In the genomic region with DNA sequence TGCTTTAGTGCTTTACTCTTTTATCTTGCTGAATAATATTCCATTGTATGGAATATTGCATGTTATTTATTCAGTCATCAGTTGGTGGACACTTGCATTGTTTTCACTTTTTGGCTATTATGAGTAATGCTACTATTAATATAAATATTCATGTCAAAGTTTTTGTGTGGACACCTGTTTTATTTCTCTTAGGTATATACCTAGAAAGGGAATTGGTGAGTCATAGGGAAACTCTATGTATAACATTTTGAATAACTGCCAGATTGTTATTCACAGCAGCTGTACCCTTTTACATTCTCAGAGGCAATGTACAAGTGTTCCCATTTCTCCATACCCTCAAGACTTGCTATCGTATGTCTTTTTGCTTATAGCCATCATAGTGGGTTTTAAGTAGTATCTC, we compare ENCODE assay signal across 26 cellular contexts.
DNase-seq lines count a peak whose midpoint lies in the region; ATAC-seq and TF ChIP-seq lines count a peak whose summit lies in the region.
"Had no signal": no experiment of that assay in that cellular context is flagged by ENCODE, and none has a peak within 500 bp of the region (broad histone marks: within the 10 kb centered on the region; RNA-seq: fewer than 3 reads in every experiment).

No MANE protein-coding gene starts in this region.

- H3K4me1 ChIP-seq in breast epithelium: no peaks in the 10 kb centered on the region
- no peaks in the 10 kb centered on the region for H3K4me1 ChIP-seq in IMR-90 (ENCODE audit: control insufficient read depth, insufficient read depth, low read length)
- H3K4me1 ChIP-seq: esophagus muscularis mucosa, gastrocnemius medialis, HAP-1, SJSA1, tibial nerve had no signal

- no peak overlapping the region for H4K91ac ChIP-seq in IMR-90 (ENCODE audit: insufficient read depth, low read depth, low read length)

- no peak overlapping the region for H2AK5ac ChIP-seq in IMR-90 (ENCODE audit: low read depth, low read length)

- H3K27ac ChIP-seq in breast epithelium (no peak overlapping the region), IMR-90 (ENCODE audit: insufficient read depth, low read length) (no peak overlapping the region), coronary artery (no peak overlapping the region)
- H3K27ac ChIP-seq: esophagus muscularis mucosa, gastrocnemius medialis, SJSA1, tibial nerve had no signal

- H3K4me2 ChIP-seq in IMR-90 (ENCODE audit: low read depth, low read length): no peak overlapping the region
- H3K4me2 ChIP-seq: smooth muscle cell had no signal

- WGBS in IMR-90 (ENCODE audit: extremely low coverage in 2 of 2, insufficient read length in 1 of 2), 2 experiments: no CpG with 5 or more reads among the region's 1 CpG

- H3K4me3 ChIP-seq in breast epithelium (no peak overlapping the region), IMR-90 (ENCODE audit: insufficient read depth, low read depth, low read length) (no peak overlapping the region), coronary artery (no peak overlapping the region)
- H3K4me3 ChIP-seq: esophagus muscularis mucosa, gastrocnemius medialis, HAP-1, SJSA1, smooth muscle cell, tibial nerve had no signal

- no peak for TF ChIP-seq RAD21 in IMR-90 (IDR thresholded peaks at IDR 0.05; ENCODE audit: low read length)

- TF ChIP-seq CTCF in MCF 10A (IDR thresholded peaks at IDR 0.05; ENCODE audit: unreplicated experiment) (no peak), breast epithelium (IDR thresholded peaks at IDR 0.05) (no peak), IMR-90 (conservative IDR thresholded peaks at IDR 0.05; ENCODE audit: low read depth, low read length) (no peak), coronary artery (IDR thresholded peaks at IDR 0.05) (no peak), endothelial cell (IDR thresholded peaks at IDR 0.05; ENCODE audit: unreplicated experiment) (no peak)

- H3K9ac ChIP-seq in IMR-90 (ENCODE audit: low read depth, low read length): no peak overlapping the region

- H3K9me3 ChIP-seq in breast epithelium (no peaks in the 10 kb centered on the region), IMR-90 (ENCODE audit: control insufficient read depth, insufficient read depth, low read length) (no peaks in the 10 kb centered on the region)
- H3K9me3 ChIP-seq: esophagus muscularis mucosa, gastrocnemius medialis, HAP-1, SJSA1, tibial nerve had no signal

- no peak overlapping the region for H3K18ac ChIP-seq in IMR-90 (ENCODE audit: low read depth, low read length)

- no peaks in the 10 kb centered on the region for H3K27me3 ChIP-seq in breast epithelium
- H3K27me3 ChIP-seq in IMR-90 (ENCODE audit: control insufficient read depth, insufficient read depth, low read length): no peaks in the 10 kb centered on the region
- H3K27me3 ChIP-seq: esophagus muscularis mucosa, gastrocnemius medialis, SJSA1, tibial nerve had no signal

- no peaks in the 10 kb centered on the region for H3K9me3 Mint-ChIP-seq in MCF 10A (ENCODE audit: unreplicated experiment)
- no peaks in the 10 kb centered on the region for H3K9me3 Mint-ChIP-seq in endothelial cell (ENCODE audit: unreplicated experiment)
- no peaks in the 10 kb centered on the region for H3K9me3 Mint-ChIP-seq in T-helper 2 cell treated with Interferon-gamma antibody and Interleukin-4, amounts not matched to agents 5 μg/mL and 100 μg/mL, for 36 hours
- H3K9me3 Mint-ChIP-seq: activated CD4-positive, alpha-beta memory T cell treated with anti-CD3 and anti-CD28 coated beads for 36 hours; activated T-helper 17 cell treated with anti-CD3 and anti-CD28 coated beads, Interleukin-2, amount 50 U/mL, for 72 hours; CD4-positive, alpha-beta T cell; nephron had no signal

- no peak overlapping the region for H2AFZ ChIP-seq in IMR-90 (replicated peaks; ENCODE audit: low read length, poor library complexity)

- H3K4ac ChIP-seq in IMR-90 (ENCODE audit: low read depth, low read length): no peak overlapping the region

- no peak overlapping the region for H3K4me3 Mint-ChIP-seq in MCF 10A (ENCODE audit: unreplicated experiment)
- H3K4me3 Mint-ChIP-seq in endothelial cell (ENCODE audit: unreplicated experiment): no peak overlapping the region
- no peak overlapping the region for H3K4me3 Mint-ChIP-seq in T-helper 2 cell treated with Interferon-gamma antibody and Interleukin-4, amounts not matched to agents 5 μg/mL and 100 μg/mL, for 36 hours
- H3K4me3 Mint-ChIP-seq: activated CD4-positive, alpha-beta memory T cell treated with anti-CD3 and anti-CD28 coated beads for 36 hours; activated T-helper 17 cell treated with anti-CD3 and anti-CD28 coated beads, Interleukin-2, amount 50 U/mL, for 72 hours; CD4-positive, alpha-beta T cell; nephron had no signal

- H4K5ac ChIP-seq in IMR-90 (ENCODE audit: low read depth, low read length): no peak overlapping the region

- CTCF ChIA-PET in MCF 10A (lab: Yijun Ruan, JAX) (interaction anchor here (1.5 to 1.9 kb wide), 2 partner anchors 10 kb away, joined by 5 to 9 read pairs; no protein-coding TSS in a partner anchor), IMR-90 (lab: Yijun Ruan, JAX) (no interaction called here)

- DNase-seq in MCF 10A (ENCODE audit: unreplicated experiment): peak; percentile 28
- DNase-seq in breast epithelium (ENCODE audit: low spot score in 2 of 2): no peak
- DNase-seq in IMR-90: peak; percentile 18
- no peak for DNase-seq in coronary artery (ENCODE audit: low spot score)
- no peak for DNase-seq in amygdala (lab: John Stamatoyannopoulos, UW)
- DNase-seq in endothelial cell (ENCODE audit: low spot score): no peak
- DNase-seq in T-helper 2 cell treated with Interferon-gamma antibody and Interleukin-4, amounts not matched to agents 5 μg/mL and 100 μg/mL, for 36 hours (ENCODE audit: low spot score): no peak
- DNase-seq: activated CD4-positive, alpha-beta memory T cell treated with anti-CD3 and anti-CD28 coated beads for 36 hours; activated naive CD4-positive, alpha-beta T cell treated with anti-CD3 and anti-CD28 coated beads, Interleukin-2, amount 50 U/mL, for 16 hours; CD4-positive, alpha-beta T cell; gastrocnemius medialis; NCI-H1105 treated with DMSO at 0.1 percent for 48 hours; NCI-H2029 treated with DMSO at 0.1 percent for 48 hours; NCI-H226; NCI-H69; retina; stimulated activated CD4-positive, alpha-beta T cell treated with anti-CD3 and anti-CD28 coated beads, Interleukin-2, amount 100 ng/mL, for 24 hours had no signal

- H2BK5ac ChIP-seq in IMR-90 (ENCODE audit: low read depth, low read length, poor library complexity, severe bottlenecking): no peak overlapping the region

- peak; percentile 56 for ATAC-seq in HG02840 (IDR thresholded peaks at IDR 0.05; ENCODE audit: low FRiP score, unreplicated experiment)
- no peak for ATAC-seq in IMR-90 (ENCODE audit: low read depth)
- ATAC-seq: activated CD4-positive, CD25-positive, alpha-beta regulatory T cell treated with anti-CD3 and anti-CD28 coated beads, Interleukin-2, amount 50 U/mL, for 24 hours; activated T-helper 17 cell treated with anti-CD3 and anti-CD28 coated beads, Interleukin-2, amount 50 U/mL, for 72 hours; gastrocnemius medialis had no signal

- H2AK9ac ChIP-seq in IMR-90 (replicated peaks; ENCODE audit: low read depth, low read length, poor library complexity): no peak overlapping the region

- H4K20me1 ChIP-seq in IMR-90 (ENCODE audit: insufficient read depth, low read length): no peaks in the 10 kb centered on the region

- H2BK120ac ChIP-seq in IMR-90 (ENCODE audit: low read depth, low read length): no peak overlapping the region

- in situ Hi-C loops in IMR-90 (cut with MboI; ENCODE audit: low sequenced_read_pairs): no loop called here

- no peak overlapping the region for H3K23ac ChIP-seq in IMR-90 (ENCODE audit: low read depth, low read length)

- H3K14ac ChIP-seq in IMR-90 (replicated peaks; ENCODE audit: low read depth, low read length): no peak overlapping the region

- no peaks in the 10 kb centered on the region for H3K9me1 ChIP-seq in IMR-90 (ENCODE audit: insufficient read depth, low read length)

- H3K4me1 Mint-ChIP-seq in MCF 10A (ENCODE audit: insufficient read depth, unreplicated experiment) (no peaks in the 10 kb centered on the region), endothelial cell (ENCODE audit: unreplicated experiment) (no peaks in the 10 kb centered on the region)
- no peaks in the 10 kb centered on the region for H3K4me1 Mint-ChIP-seq in T-helper 2 cell treated with Interferon-gamma antibody and Interleukin-4, amounts not matched to agents 5 μg/mL and 100 μg/mL, for 36 hours (ENCODE audit: low read depth)
- H3K4me1 Mint-ChIP-seq: activated T-helper 17 cell treated with anti-CD3 and anti-CD28 coated beads, Interleukin-2, amount 50 U/mL, for 72 hours had no signal

- H3K36me3 ChIP-seq in breast epithelium (no peaks in the 10 kb centered on the region), IMR-90 (ENCODE audit: control insufficient read depth, insufficient read depth, low read length) (no peaks in the 10 kb centered on the region)
- H3K36me3 ChIP-seq: esophagus muscularis mucosa, gastrocnemius medialis, HAP-1, SJSA1, tibial nerve had no signal

- TF ChIP-seq POLR2A in breast epithelium (IDR thresholded peaks at IDR 0.05): no peak
- TF ChIP-seq POLR2A in IMR-90 (IDR thresholded peaks at IDR 0.05; ENCODE audit: low read depth, low read length): no peak

- no peak overlapping the region for H2BK20ac ChIP-seq in IMR-90 (ENCODE audit: low read depth, low read length)

- no peaks in the 10 kb centered on the region for H3K36me3 Mint-ChIP-seq in MCF 10A (ENCODE audit: insufficient read depth, unreplicated experiment)
- H3K36me3 Mint-ChIP-seq in endothelial cell (ENCODE audit: low read depth, unreplicated experiment): no peaks in the 10 kb centered on the region
- no peaks in the 10 kb centered on the region for H3K36me3 Mint-ChIP-seq in T-helper 2 cell treated with Interferon-gamma antibody and Interleukin-4, amounts not matched to agents 5 μg/mL and 100 μg/mL, for 36 hours (ENCODE audit: low read depth)
- H3K36me3 Mint-ChIP-seq: activated CD4-positive, alpha-beta memory T cell treated with anti-CD3 and anti-CD28 coated beads for 36 hours had no signal

- H3K27ac Mint-ChIP-seq in MCF 10A (ENCODE audit: low read depth, unreplicated experiment) (no peak overlapping the region), endothelial cell (ENCODE audit: unreplicated experiment) (no peak overlapping the region)
- H3K27ac Mint-ChIP-seq in T-helper 2 cell treated with Interferon-gamma antibody and Interleukin-4, amounts not matched to agents 5 μg/mL and 100 μg/mL, for 36 hours: no peak overlapping the region
- H3K27ac Mint-ChIP-seq: activated CD4-positive, alpha-beta memory T cell treated with anti-CD3 and anti-CD28 coated beads for 36 hours; activated T-helper 17 cell treated with anti-CD3 and anti-CD28 coated beads, Interleukin-2, amount 50 U/mL, for 72 hours; CD4-positive, alpha-beta T cell; nephron had no signal

- BruUV-seq in MCF 10A (replicated peaks; lab: Mats Ljungman, UMichigan) (no TSS peak), IMR-90 (replicated peaks; lab: Mats Ljungman, UMichigan) (no TSS peak)

- no peak overlapping the region for H2BK15ac ChIP-seq in IMR-90 (ENCODE audit: low read depth, low read length)

- no peak overlapping the region for H3K56ac ChIP-seq in IMR-90 (ENCODE audit: extremely low read depth, insufficient read depth, low read length)

- no peaks in the 10 kb centered on the region for H3K79me1 ChIP-seq in IMR-90 (ENCODE audit: low read depth in 1 of 2, low read length in 2 of 2)

- intact Hi-C loops in MCF 10A (cut with micrococcal nuclease): no loop called here
- intact Hi-C loops in breast epithelium (cut with DNase I; ENCODE audit: low total_unique reads): no loop called here
- intact Hi-C loops in IMR-90 (cut with micrococcal nuclease): loop anchor here (10.0 kb wide), 1 partner anchor 1539 kb away; no protein-coding TSS in a partner anchor

- POLR2A ChIA-PET in MCF 10A (lab: Yijun Ruan, JAX): no interaction called here
- POLR2A ChIA-PET in IMR-90 (lab: Charles Lee; ENCODE audit: unreplicated experiment): no interaction called here

- dilution Hi-C loops in IMR-90 (cut with HindIII; ENCODE audit: low sequenced_read_pairs, unreplicated experiment): no loop called here

- peaks cover 1% of the 10 kb centered on the region for H3K27me3 Mint-ChIP-seq in MCF 10A (ENCODE audit: insufficient read depth, unreplicated experiment)
- H3K27me3 Mint-ChIP-seq in endothelial cell (ENCODE audit: unreplicated experiment): no peaks in the 10 kb centered on the region
- H3K27me3 Mint-ChIP-seq in T-helper 2 cell treated with Interferon-gamma antibody and Interleukin-4, amounts not matched to agents 5 μg/mL and 100 μg/mL, for 36 hours (ENCODE audit: low read depth): no peaks in the 10 kb centered on the region
- H3K27me3 Mint-ChIP-seq: activated CD4-positive, alpha-beta memory T cell treated with anti-CD3 and anti-CD28 coated beads for 36 hours; activated T-helper 17 cell treated with anti-CD3 and anti-CD28 coated beads, Interleukin-2, amount 50 U/mL, for 72 hours; CD4-positive, alpha-beta T cell had no signal

- no peak overlapping the region for H4K8ac ChIP-seq in IMR-90 (ENCODE audit: low read depth in 2 of 2, low read length in 2 of 2)

Comparison
In these comparisons a context has a peak if more than half of its experiments do, and no peak if none do; other contexts are left out.
1. DNase-seq: peak in MCF 10A (single experiment) and IMR-90 (single experiment); none in breast epithelium (0 of 2), coronary artery (single experiment), amygdala (0 of 56), endothelial cell (single experiment) and T-helper 2 cell treated with Interferon-gamma antibody and Interleukin-4, amounts not matched to agents 5 μg/mL and 100 μg/mL, for 36 hours (single experiment).